In the genomic region with DNA sequence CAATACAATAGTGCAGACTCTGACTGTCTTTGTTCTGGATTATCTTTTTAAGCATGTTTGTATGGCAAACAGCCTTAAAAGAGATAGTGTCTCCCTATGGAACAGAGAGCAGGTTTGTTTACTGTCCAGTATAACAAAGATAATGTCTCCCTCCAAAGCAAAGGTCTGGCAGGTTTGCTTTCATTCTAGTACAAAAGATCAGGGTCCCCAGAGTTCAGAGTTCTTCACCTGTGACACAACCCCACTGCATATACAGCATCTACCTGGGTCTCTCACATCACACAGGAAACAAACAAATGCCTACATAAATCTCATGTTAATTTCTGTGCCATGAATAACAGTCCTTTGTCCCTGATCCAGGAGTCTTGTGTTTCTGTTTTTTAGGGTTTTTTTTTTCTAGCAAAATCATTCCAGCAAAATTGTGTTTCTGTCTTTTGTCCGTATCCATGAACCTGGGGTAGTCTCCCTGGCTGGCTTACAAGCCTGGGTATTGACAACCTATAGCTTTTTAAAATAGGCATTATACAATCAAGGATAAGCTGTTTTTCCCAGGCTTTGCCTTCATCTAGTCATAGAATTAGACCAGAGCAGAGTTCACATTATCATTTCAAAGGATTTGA, we compare ENCODE assay signal across 36 cellular contexts.
"Had no signal": no experiment of that assay in that cellular context is flagged by ENCODE, and none has a peak within 500 bp of the region (broad histone marks: within the 10 kb centered on the region; RNA-seq: fewer than 3 reads in every experiment).

No MANE protein-coding gene starts in this region.

- H3K36me3 Mint-ChIP-seq: activated naive CD8-positive, alpha-beta T cell treated with anti-CD3 and anti-CD28 coated beads for 36 hours had no signal

- H3K27ac ChIP-seq: cardiac muscle cell, PC-9, RWPE1, WERI-Rb-1 had no signal

- H3K4me3 ChIP-seq: cardiac muscle cell, MG63, PC-9 had no signal

- H3K27ac Mint-ChIP-seq: activated CD4-positive, alpha-beta T cell treated with anti-CD3 and anti-CD28 coated beads, Interleukin-2, amount 10 ng/mL, durations not matched to agents 24 days and 14 days; activated CD8-positive, alpha-beta T cell treated with anti-CD3 and anti-CD28 coated beads for 36 hours; activated naive CD8-positive, alpha-beta T cell treated with anti-CD3 and anti-CD28 coated beads for 36 hours; activated T-cell treated with anti-CD3 and anti-CD28 coated beads, Interleukin-2, amount 50 U/mL, for 72 hours; activated T-helper 17 cell treated with anti-CD3 and anti-CD28 coated beads, Interleukin-2, amount 50 U/mL, for 72 hours had no signal

- DNase-seq: activated CD4-positive, alpha-beta T cell treated with anti-CD3 and anti-CD28 coated beads, Interleukin-2, amount 10 ng/mL, durations not matched to agents 24 days and 14 days; activated CD4-positive, alpha-beta T cell treated with anti-CD3 and anti-CD28 coated beads, Interleukin-2, amount 50 U/mL, for 4 hours; activated CD8-positive, alpha-beta T cell treated with anti-CD3 and anti-CD28 coated beads for 36 hours; activated effector memory CD4-positive, alpha-beta T cell treated with anti-CD3 and anti-CD28 coated beads, Interleukin-2, amount 50 U/mL, for 16 hours; activated naive CD4-positive, alpha-beta T cell; activated naive CD4-positive, alpha-beta T cell treated with anti-CD3 and anti-CD28 coated beads, Interleukin-2, amount 50 U/mL, for 16 hours; activated naive CD8-positive, alpha-beta T cell treated with anti-CD3 and anti-CD28 coated beads for 36 hours; activated T-cell treated with anti-CD3 and anti-CD28 coated beads, Interleukin-2, amount 50 U/mL, for 1 hour; activated T-cell treated with anti-CD3 and anti-CD28 coated beads, Interleukin-2, amount 50 U/mL, for 72 hours; amniotic stem cell; aorta; Karpas-422; MG63; NCI-H1048; NCI-H1105 treated with DMSO at 0.1 percent for 48 hours; NCI-H1436; NCI-H1694; NCI-H2081 treated with DMSO at 0.1 percent for 48 hours; NCI-H226; NCI-H446 treated with DMSO at 0.1 percent for 48 hours; NCI-H524; NCI-H69; NK-92 treated with Interleukin-12 subunit alpha and Interleukin-12 subunit beta, amount 100 ng/mL, for 24 hours; SIG-M5; T-helper 1 cell; T-helper 2 cell; T-helper 9 cell; WERI-Rb-1 had no signal

- H3K4me1 Mint-ChIP-seq: activated CD4-positive, alpha-beta T cell treated with anti-CD3 and anti-CD28 coated beads, Interleukin-2, amount 10 ng/mL, durations not matched to agents 24 days and 14 days; activated naive CD8-positive, alpha-beta T cell treated with anti-CD3 and anti-CD28 coated beads for 36 hours; activated T-helper 17 cell treated with anti-CD3 and anti-CD28 coated beads, Interleukin-2, amount 50 U/mL, for 72 hours; central memory CD8-positive, alpha-beta T cell had no signal

- H3K27me3 ChIP-seq: cardiac muscle cell, MG63 had no signal

- H3K27me3 Mint-ChIP-seq: activated CD4-positive, alpha-beta T cell treated with anti-CD3 and anti-CD28 coated beads, Interleukin-2, amount 10 ng/mL, durations not matched to agents 24 days and 14 days; activated CD8-positive, alpha-beta T cell treated with anti-CD3 and anti-CD28 coated beads for 36 hours; central memory CD8-positive, alpha-beta T cell had no signal

- ATAC-seq: activated CD8-positive, alpha-beta T cell treated with anti-CD3 and anti-CD28 coated beads for 36 hours; activated T-cell treated with anti-CD3 and anti-CD28 coated beads, Interleukin-2, amount 50 U/mL, for 72 hours; activated T-helper 17 cell treated with anti-CD3 and anti-CD28 coated beads, Interleukin-2, amount 50 U/mL, for 72 hours; Right ventricle myocardium inferior; SK-N-SH treated with all-trans-retinoic acid at 6 μM for 48 hours had no signal

- H3K4me2 ChIP-seq: PC-9 had no signal

- H3K36me3 ChIP-seq: cardiac muscle cell, MG63, WERI-Rb-1 had no signal

- H3K9me3 ChIP-seq: MG63 had no signal

- H3K9me3 Mint-ChIP-seq: activated CD4-positive, alpha-beta T cell treated with anti-CD3 and anti-CD28 coated beads, Interleukin-2, amount 10 ng/mL, durations not matched to agents 24 days and 14 days; activated CD8-positive, alpha-beta T cell treated with anti-CD3 and anti-CD28 coated beads for 36 hours; activated naive CD8-positive, alpha-beta T cell treated with anti-CD3 and anti-CD28 coated beads for 36 hours; activated T-cell treated with anti-CD3 and anti-CD28 coated beads, Interleukin-2, amount 50 U/mL, for 72 hours; activated T-helper 17 cell treated with anti-CD3 and anti-CD28 coated beads, Interleukin-2, amount 50 U/mL, for 72 hours; central memory CD8-positive, alpha-beta T cell had no signal

- FAIRE-seq: RCC 7860 had no signal

- H3K4me3 Mint-ChIP-seq: activated CD4-positive, alpha-beta T cell treated with anti-CD3 and anti-CD28 coated beads, Interleukin-2, amount 10 ng/mL, durations not matched to agents 24 days and 14 days; activated CD8-positive, alpha-beta T cell treated with anti-CD3 and anti-CD28 coated beads for 36 hours; activated naive CD8-positive, alpha-beta T cell treated with anti-CD3 and anti-CD28 coated beads for 36 hours; activated T-cell treated with anti-CD3 and anti-CD28 coated beads, Interleukin-2, amount 50 U/mL, for 72 hours; activated T-helper 17 cell treated with anti-CD3 and anti-CD28 coated beads, Interleukin-2, amount 50 U/mL, for 72 hours; central memory CD8-positive, alpha-beta T cell had no signal

- H2AFZ ChIP-seq: PC-9 had no signal
